ENCODE assay signal across 23 cellular contexts in genomic region chr2:182646763-182647498, GRCh38.
"Had no signal": no experiment of that assay in that cellular context is flagged by ENCODE, and none has a peak within 500 bp of the region (broad histone marks: within the 10 kb centered on the region; RNA-seq: fewer than 3 reads in every experiment).

No MANE protein-coding gene starts in this region.

- H3K36me3 ChIP-seq: left ventricle myocardium inferior, ovary, right atrium auricular region, right lobe of liver, tibial nerve, upper lobe of left lung, vagina had no signal

- H3K27ac Mint-ChIP-seq: naive thymus-derived CD4-positive, alpha-beta T cell; natural killer cell treated with Interleukin-12 subunit alpha and Interleukin-12 subunit beta and Interleukin-15 and Interleukin-18, amount 100 ng/mL, for 72 hours; progenitor cell of endocrine pancreas; stimulated activated memory B cell treated with anti-CD40 and anti-IgM and Interleukin-4, amounts not matched to agents 10 μg/mL and 1 μg/mL and 100 μg/mL, for 72 hours; stimulated activated naive CD8-positive, alpha-beta T cell treated with anti-CD3 and anti-CD28 coated beads, Interleukin-15, amount 100 ng/mL, for 72 hours had no signal

- H3K9me3 Mint-ChIP-seq: naive thymus-derived CD4-positive, alpha-beta T cell; natural killer cell treated with Interleukin-12 subunit alpha and Interleukin-12 subunit beta and Interleukin-15 and Interleukin-18, amount 100 ng/mL, for 72 hours; stimulated activated memory B cell treated with anti-CD40 and anti-IgM and Interleukin-4, amounts not matched to agents 10 μg/mL and 1 μg/mL and 100 μg/mL, for 72 hours; stimulated activated naive CD8-positive, alpha-beta T cell treated with anti-CD3 and anti-CD28 coated beads, Interleukin-15, amount 100 ng/mL, for 72 hours had no signal

- H3K4me3 ChIP-seq: left ventricle myocardium inferior, lung, mucosa of descending colon, ovary, right atrium auricular region, right lobe of liver, smooth muscle cell, tibial nerve, upper lobe of left lung, vagina had no signal

- H3K4me1 ChIP-seq: right atrium auricular region, right lobe of liver, vagina had no signal

- H3K4me3 Mint-ChIP-seq: naive thymus-derived CD4-positive, alpha-beta T cell; natural killer cell treated with Interleukin-12 subunit alpha and Interleukin-12 subunit beta and Interleukin-15 and Interleukin-18, amount 100 ng/mL, for 72 hours; stimulated activated memory B cell treated with anti-CD40 and anti-IgM and Interleukin-4, amounts not matched to agents 10 μg/mL and 1 μg/mL and 100 μg/mL, for 72 hours; stimulated activated naive CD8-positive, alpha-beta T cell treated with anti-CD3 and anti-CD28 coated beads, Interleukin-15, amount 100 ng/mL, for 72 hours had no signal

- H3K36me3 Mint-ChIP-seq: naive thymus-derived CD4-positive, alpha-beta T cell; natural killer cell treated with Interleukin-12 subunit alpha and Interleukin-12 subunit beta and Interleukin-15 and Interleukin-18, amount 100 ng/mL, for 72 hours; stimulated activated memory B cell treated with anti-CD40 and anti-IgM and Interleukin-4, amounts not matched to agents 10 μg/mL and 1 μg/mL and 100 μg/mL, for 72 hours had no signal

- H3K27ac ChIP-seq: left ventricle myocardium inferior, ovary, right atrium auricular region, right lobe of liver, tibial nerve, upper lobe of left lung, vagina had no signal

- H3K27me3 ChIP-seq: ovary, right atrium auricular region, right lobe of liver, tibial nerve, upper lobe of left lung, vagina had no signal

- H3K4me2 ChIP-seq: smooth muscle cell had no signal

- DNase-seq: islet precursor cell; left ventricle myocardium inferior; midbrain; mucosa of descending colon; naive thymus-derived CD4-positive, alpha-beta T cell; ovary; right lobe of liver; stimulated activated CD4-positive, alpha-beta T cell treated with anti-CD3 and anti-CD28 coated beads, Interleukin-1b, Interleukin-23, amount 100 ng/mL, for 48 hours; stimulated activated CD4-positive, alpha-beta T cell treated with anti-CD3 and anti-CD28 coated beads, Interleukin-2, amount 100 ng/mL, for 48 hours; stimulated activated CD4-positive, alpha-beta T cell treated with anti-CD3 and anti-CD28 coated beads, Interleukin-4, amount 100 ng/mL, for 4 hours; stimulated activated CD8-positive, alpha-beta memory T cell treated with anti-CD3 and anti-CD28 coated beads, Interleukin-4, amount 100 ng/mL, for 48 hours; stimulated activated naive CD4-positive, alpha-beta T cell treated with Interleukin-2 at 50 U/mL for 16 hours; stimulated activated naive CD8-positive, alpha-beta T cell treated with anti-CD3 and anti-CD28 coated beads, Interleukin-15, amount 100 ng/mL, for 72 hours; substantia nigra; upper lobe of left lung had no signal

- H3K27me3 Mint-ChIP-seq: naive thymus-derived CD4-positive, alpha-beta T cell; natural killer cell treated with Interleukin-12 subunit alpha and Interleukin-12 subunit beta and Interleukin-15 and Interleukin-18, amount 100 ng/mL, for 72 hours; progenitor cell of endocrine pancreas; stimulated activated memory B cell treated with anti-CD40 and anti-IgM and Interleukin-4, amounts not matched to agents 10 μg/mL and 1 μg/mL and 100 μg/mL, for 72 hours; stimulated activated naive CD8-positive, alpha-beta T cell treated with anti-CD3 and anti-CD28 coated beads, Interleukin-15, amount 100 ng/mL, for 72 hours had no signal

- H3K4me1 Mint-ChIP-seq: stimulated activated memory B cell treated with anti-CD40 and anti-IgM and Interleukin-4, amounts not matched to agents 10 μg/mL and 1 μg/mL and 100 μg/mL, for 72 hours; stimulated activated naive CD8-positive, alpha-beta T cell treated with anti-CD3 and anti-CD28 coated beads, Interleukin-15, amount 100 ng/mL, for 72 hours had no signal
